ENCODE assay signal across 1 cellular context in the genomic region with DNA sequence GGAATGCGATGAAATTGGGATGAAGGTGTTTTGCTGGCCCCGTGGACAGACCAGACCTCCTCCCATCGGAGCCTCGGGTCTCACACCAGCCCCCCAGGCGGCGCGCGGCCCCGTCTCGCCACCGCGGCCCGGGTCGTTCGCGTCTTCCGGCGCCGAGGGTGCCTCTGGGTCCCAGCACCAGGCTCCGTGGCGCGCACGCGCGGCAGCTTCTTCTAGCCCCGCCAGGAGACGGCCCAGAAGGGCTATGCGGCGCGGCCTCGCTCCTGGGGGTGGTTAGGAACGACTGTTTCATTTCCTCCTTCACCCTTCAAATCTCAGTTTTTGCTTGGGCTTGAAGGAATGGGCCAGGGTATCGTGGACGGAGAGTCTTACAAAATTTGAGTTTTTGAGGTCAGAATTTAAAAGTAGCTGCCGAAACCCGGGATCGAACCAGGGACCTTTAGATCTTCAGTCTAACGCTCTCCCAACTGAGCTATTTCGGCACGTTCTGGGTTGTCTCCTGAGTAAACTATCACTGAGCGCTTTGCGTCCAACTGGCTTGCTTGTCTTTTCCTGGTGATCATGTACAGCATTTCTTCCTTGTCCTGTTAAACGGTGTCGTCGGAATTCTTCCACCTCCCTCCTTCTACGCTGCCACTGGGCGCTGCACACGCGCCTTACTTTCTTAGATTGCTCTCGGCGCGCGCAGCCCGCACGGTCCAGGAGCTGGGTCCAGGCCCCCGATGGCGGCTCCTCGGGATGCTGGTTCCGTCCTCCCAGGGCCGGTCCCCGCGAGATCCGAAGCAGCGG.
A peak's percentile ranks its signal among the peaks of the same experiment; 100 is the strongest.
TF ChIP-seq lines count a peak whose summit lies in the region.

No MANE protein-coding gene starts in this region.

TF ChIP-seq in HEK293, 187 proteins besides CTCF, POLR2A, EP300 and RAD21 (continued from another document):
- TF ChIP-seq ZNF571 (tag by site-specific recombination; IDR thresholded peaks at IDR 0.05) (no peak), EGR2 (tag by site-specific recombination; IDR thresholded peaks at IDR 0.05; ENCODE audit: low read depth) (no peak), ZBTB21 (tag by site-specific recombination; IDR thresholded peaks at IDR 0.05) (peak; percentile 54), ZNF555 (tag by site-specific recombination; conservative IDR thresholded peaks at IDR 0.05) (no peak), ZNF133 (tag by site-specific recombination; IDR thresholded peaks at IDR 0.05) (no peak), ZNF664 (tag by site-specific recombination; IDR thresholded peaks at IDR 0.05) (no peak), ZNF404 (tag by site-specific recombination; IDR thresholded peaks at IDR 0.05) (no peak), ZNF398 (tag by site-specific recombination; IDR thresholded peaks at IDR 0.05) (no peak), SCRT1 (tag by site-specific recombination; IDR thresholded peaks at IDR 0.05; ENCODE audit: borderline replicate concordance) (no peak; the same call in 1 of the 2 replicates), ZNF354C (tag by site-specific recombination; IDR thresholded peaks at IDR 0.05; ENCODE audit: borderline replicate concordance, low read depth) (no peak), SETDB1 (IDR thresholded peaks at IDR 0.05; ENCODE audit: insufficient read length, low read length) (no peak), ZNF48 (tag by site-specific recombination; IDR thresholded peaks at IDR 0.05) (no peak), KLF9 (tag by site-specific recombination; IDR thresholded peaks at IDR 0.05; ENCODE audit: low read depth) (peak; percentile 25; the same call in 1 of the 2 replicates), ZBTB7A (tag by site-specific recombination; IDR thresholded peaks at IDR 0.05; ENCODE audit: low read depth) (no peak), ZNF350 (tag by site-specific recombination; IDR thresholded peaks at IDR 0.05) (no peak), ZNF169 (tag by site-specific recombination; IDR thresholded peaks at IDR 0.05) (no peak), FEZF1 (tag by site-specific recombination; IDR thresholded peaks at IDR 0.05) (peak; percentile 44; the same call in 1 of the 2 replicates), ZNF114 (tag by site-specific recombination; IDR thresholded peaks at IDR 0.05) (no peak), ZNF544 (tag by site-specific recombination; IDR thresholded peaks at IDR 0.05) (no peak)
- TF ChIP-seq, protein P1, sequence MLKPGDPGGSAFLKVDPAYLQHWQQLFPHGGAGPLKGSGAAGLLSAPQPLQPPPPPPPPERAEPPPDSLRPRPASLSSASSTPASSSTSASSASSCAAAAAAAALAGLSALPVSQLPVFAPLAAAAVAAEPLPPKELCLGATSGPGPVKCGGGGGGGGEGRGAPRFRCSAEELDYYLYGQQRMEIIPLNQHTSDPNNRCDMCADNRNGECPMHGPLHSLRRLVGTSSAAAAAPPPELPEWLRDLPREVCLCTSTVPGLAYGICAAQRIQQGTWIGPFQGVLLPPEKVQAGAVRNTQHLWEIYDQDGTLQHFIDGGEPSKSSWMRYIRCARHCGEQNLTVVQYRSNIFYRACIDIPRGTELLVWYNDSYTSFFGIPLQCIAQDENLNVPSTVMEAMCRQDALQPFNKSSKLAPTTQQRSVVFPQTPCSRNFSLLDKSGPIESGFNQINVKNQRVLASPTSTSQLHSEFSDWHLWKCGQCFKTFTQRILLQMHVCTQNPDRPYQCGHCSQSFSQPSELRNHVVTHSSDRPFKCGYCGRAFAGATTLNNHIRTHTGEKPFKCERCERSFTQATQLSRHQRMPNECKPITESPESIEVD (tag by site-specific recombination; IDR thresholded peaks at IDR 0.05), result peak; percentile 41; the same call in 1 of the 2 replicates
